In the genomic region with DNA sequence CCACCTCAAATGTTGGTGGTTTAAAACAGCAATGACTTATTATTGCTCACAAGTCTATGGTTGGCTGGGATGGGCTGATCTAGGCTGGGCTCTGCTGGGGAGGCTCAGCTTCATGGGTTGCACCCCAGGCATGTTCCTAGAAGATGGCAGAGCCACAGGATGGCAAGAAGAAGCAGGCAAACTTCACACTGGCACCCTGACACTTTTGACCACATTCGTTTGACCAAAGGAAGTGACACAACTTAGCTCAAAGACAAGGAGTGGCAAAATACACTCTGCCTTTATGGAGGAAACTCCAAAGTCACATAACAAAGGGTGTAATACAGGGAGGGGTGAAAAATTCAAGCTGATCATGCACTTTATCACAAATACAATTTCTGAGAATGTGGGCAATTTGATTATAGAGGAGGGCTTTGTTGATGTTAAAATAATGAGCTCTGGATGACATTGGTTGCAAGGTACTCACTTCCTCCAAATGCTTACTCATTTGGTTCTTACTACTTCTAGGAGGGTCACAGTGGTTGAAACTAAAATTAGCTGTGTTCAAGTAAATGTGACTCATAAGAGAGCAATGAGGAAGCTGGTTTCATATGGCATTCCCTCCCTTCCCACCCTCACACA, we compare ENCODE assay signal across 8 cellular contexts.
A peak's percentile ranks its signal among the peaks of the same experiment; 100 is the strongest.
DNase-seq lines count a peak whose midpoint lies in the region; ATAC-seq lines count a peak whose summit lies in the region.

No MANE protein-coding gene starts in this region.

- ATAC-seq in GM19351 (IDR thresholded peaks at IDR 0.05; ENCODE audit: unreplicated experiment) (peak; percentile 98), HG03342 (IDR thresholded peaks at IDR 0.05; ENCODE audit: unreplicated experiment) (peak; percentile 99)

- DNase-seq in Caki2 (ENCODE audit: low read depth) (peak; percentile 83), SKM-1 treated with dmso at 0.1 percent for 144 hours (lab: John Stamatoyannopoulos, UW; ENCODE audit: unreplicated experiment) (peak; percentile 84), foreskin melanocyte (peak; percentile 78), NCI-H146 (lab: John Stamatoyannopoulos, UW) (no peak), NCI-H526 treated with DMSO at 0.1 percent for 48 hours (lab: John Stamatoyannopoulos, UW) (no peak), NCI-H2081 treated with DMSO at 0.1 percent for 48 hours (lab: John Stamatoyannopoulos, UW) (no peak)

- in situ Hi-C loops in Caki2 (cut with HindIII; ENCODE audit: low pct_unique_long_range_greater_than_20kb, low sequenced_read_pairs) = no loop called here

Comparison
In these comparisons a context has a peak if more than half of its experiments do, and no peak if none do; other contexts are left out.
1. DNase-seq: peak in Caki2 (single experiment), SKM-1 treated with dmso at 0.1 percent for 144 hours (single experiment) and foreskin melanocyte (single experiment); none in NCI-H146 (single experiment), NCI-H526 treated with DMSO at 0.1 percent for 48 hours (single experiment) and NCI-H2081 treated with DMSO at 0.1 percent for 48 hours (single experiment).